In the genomic region with DNA sequence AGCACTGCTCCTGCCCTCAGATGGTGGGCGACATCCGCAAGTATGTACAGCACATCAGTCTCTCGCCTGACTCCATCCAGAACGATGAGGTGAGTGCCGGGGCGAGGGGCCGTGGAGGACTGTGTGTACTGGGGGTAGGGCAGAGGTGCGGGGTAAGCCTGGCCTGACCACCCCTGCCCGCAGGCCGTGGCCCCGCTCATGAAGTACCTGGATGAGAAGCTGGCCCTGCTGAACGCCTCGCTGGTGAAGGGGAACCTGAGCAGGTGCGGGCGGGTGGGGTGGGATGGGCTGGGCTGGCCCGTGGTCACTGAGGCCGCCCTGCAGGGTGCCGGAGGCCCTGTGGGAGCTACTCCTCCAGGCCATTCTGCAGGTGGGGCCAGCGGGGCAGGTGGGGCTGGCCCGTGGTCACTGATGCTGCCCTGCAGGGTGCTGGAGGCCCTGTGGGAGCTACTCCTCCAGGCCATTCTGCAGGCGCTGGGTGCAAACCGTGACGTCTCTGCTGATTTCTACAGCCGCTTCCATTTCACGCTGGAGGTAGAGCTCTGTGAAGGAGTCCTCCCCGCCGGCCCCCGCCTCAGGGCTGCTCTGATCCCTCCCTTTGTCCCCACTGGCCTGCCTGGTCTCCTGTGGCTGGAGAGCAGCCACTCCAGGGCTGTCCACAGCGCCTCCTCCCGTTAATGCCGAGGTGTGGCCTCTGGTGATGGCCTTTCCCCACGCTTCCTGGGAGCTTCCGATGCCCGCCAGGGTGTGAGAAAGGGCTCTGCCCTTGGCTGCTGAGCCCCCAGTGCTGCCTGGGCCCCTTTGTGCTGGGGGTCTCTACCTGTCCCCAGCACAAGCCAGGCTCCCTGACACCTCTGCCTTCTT, we compare ENCODE assay signal across 2 cellular contexts.
TF ChIP-seq lines count a peak whose summit lies in the region.

No MANE protein-coding gene starts in this region.

TF ChIP-seq in HEK293, 187 proteins besides CTCF, POLR2A, EP300 and RAD21 (continued from another document):
- TF ChIP-seq, protein P1, sequence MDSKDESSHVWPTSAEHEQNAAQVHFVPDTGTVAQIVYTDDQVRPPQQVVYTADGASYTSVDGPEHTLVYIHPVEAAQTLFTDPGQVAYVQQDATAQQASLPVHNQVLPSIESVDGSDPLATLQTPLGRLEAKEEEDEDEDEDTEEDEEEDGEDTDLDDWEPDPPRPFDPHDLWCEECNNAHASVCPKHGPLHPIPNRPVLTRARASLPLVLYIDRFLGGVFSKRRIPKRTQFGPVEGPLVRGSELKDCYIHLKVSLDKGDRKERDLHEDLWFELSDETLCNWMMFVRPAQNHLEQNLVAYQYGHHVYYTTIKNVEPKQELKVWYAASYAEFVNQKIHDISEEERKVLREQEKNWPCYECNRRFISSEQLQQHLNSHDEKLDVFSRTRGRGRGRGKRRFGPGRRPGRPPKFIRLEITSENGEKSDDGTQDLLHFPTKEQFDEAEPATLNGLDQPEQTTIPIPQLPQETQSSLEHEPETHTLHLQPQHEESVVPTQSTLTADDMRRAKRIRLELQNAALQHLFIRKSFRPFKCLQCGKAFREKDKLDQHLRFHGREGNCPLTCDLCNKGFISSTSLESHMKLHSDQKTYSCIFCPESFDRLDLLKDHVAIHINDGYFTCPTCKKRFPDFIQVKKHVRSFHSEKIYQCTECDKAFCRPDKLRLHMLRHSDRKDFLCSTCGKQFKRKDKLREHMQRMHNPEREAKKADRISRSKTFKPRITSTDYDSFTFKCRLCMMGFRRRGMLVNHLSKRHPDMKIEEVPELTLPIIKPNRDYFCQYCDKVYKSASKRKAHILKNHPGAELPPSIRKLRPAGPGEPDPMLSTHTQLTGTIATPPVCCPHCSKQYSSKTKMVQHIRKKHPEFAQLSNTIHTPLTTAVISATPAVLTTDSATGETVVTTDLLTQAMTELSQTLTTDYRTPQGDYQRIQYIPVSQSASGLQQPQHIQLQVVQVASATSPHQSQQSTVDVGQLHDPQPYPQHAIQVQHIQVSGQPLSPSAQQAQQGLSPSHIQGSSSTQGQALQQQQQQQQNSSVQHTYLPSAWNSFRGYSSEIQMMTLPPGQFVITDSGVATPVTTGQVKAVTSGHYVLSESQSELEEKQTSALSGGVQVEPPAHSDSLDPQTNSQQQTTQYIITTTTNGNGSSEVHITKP (tag by site-specific recombination; IDR thresholded peaks at IDR 0.05), result 0 out of 2 replicates have a peak, but pooled peaks have one; percentile 28
- TF ChIP-seq ZNF48 (tag by site-specific recombination; IDR thresholded peaks at IDR 0.05), result no peak
- no peak for TF ChIP-seq ZNF654 (tag by site-specific recombination; IDR thresholded peaks at IDR 0.05; ENCODE audit: low read depth)
- no peak for TF ChIP-seq ZNF341 (tag by site-specific recombination; IDR thresholded peaks at IDR 0.05; ENCODE audit: low read depth)

TF ChIP-seq in SK-N-SH treated with all-trans-retinoic acid at 6 μM for 48 hours, 23 proteins besides CTCF, POLR2A, EP300 and RAD21 (continued from another document):
- TF ChIP-seq, protein P2, sequence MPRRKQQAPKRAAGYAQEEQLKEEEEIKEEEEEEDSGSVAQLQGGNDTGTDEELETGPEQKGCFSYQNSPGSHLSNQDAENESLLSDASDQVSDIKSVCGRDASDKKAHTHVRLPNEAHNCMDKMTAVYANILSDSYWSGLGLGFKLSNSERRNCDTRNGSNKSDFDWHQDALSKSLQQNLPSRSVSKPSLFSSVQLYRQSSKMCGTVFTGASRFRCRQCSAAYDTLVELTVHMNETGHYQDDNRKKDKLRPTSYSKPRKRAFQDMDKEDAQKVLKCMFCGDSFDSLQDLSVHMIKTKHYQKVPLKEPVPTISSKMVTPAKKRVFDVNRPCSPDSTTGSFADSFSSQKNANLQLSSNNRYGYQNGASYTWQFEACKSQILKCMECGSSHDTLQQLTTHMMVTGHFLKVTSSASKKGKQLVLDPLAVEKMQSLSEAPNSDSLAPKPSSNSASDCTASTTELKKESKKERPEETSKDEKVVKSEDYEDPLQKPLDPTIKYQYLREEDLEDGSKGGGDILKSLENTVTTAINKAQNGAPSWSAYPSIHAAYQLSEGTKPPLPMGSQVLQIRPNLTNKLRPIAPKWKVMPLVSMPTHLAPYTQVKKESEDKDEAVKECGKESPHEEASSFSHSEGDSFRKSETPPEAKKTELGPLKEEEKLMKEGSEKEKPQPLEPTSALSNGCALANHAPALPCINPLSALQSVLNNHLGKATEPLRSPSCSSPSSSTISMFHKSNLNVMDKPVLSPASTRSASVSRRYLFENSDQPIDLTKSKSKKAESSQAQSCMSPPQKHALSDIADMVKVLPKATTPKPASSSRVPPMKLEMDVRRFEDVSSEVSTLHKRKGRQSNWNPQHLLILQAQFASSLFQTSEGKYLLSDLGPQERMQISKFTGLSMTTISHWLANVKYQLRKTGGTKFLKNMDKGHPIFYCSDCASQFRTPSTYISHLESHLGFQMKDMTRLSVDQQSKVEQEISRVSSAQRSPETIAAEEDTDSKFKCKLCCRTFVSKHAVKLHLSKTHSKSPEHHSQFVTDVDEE (CRISPR knock-in tag; IDR thresholded peaks at IDR 0.05), result no peak
- TF ChIP-seq ESRRG (CRISPR knock-in tag; IDR thresholded peaks at IDR 0.05) (no peak), TOX (CRISPR knock-in tag; IDR thresholded peaks at IDR 0.05; ENCODE audit: borderline replicate concordance) (no peak), ZFP30 (CRISPR knock-in tag; IDR thresholded peaks at IDR 0.05) (no peak), ZNF8 (CRISPR knock-in tag; IDR thresholded peaks at IDR 0.05) (no peak), SNAI2 (CRISPR knock-in tag; IDR thresholded peaks at IDR 0.05) (no peak), ZNF70 (CRISPR knock-in tag; IDR thresholded peaks at IDR 0.05) (no peak), ARNTL (CRISPR knock-in tag; IDR thresholded peaks at IDR 0.05; ENCODE audit: borderline replicate concordance, low read depth) (no peak), PPARA (CRISPR knock-in tag; IDR thresholded peaks at IDR 0.05; ENCODE audit: borderline replicate concordance) (no peak), TCF4 (CRISPR knock-in tag; IDR thresholded peaks at IDR 0.05; ENCODE audit: borderline replicate concordance) (no peak), RARB (CRISPR knock-in tag; IDR thresholded peaks at IDR 0.05) (no peak), ZC3H10 (CRISPR knock-in tag; IDR thresholded peaks at IDR 0.05) (no peak)
- TF ChIP-seq, protein P3, sequence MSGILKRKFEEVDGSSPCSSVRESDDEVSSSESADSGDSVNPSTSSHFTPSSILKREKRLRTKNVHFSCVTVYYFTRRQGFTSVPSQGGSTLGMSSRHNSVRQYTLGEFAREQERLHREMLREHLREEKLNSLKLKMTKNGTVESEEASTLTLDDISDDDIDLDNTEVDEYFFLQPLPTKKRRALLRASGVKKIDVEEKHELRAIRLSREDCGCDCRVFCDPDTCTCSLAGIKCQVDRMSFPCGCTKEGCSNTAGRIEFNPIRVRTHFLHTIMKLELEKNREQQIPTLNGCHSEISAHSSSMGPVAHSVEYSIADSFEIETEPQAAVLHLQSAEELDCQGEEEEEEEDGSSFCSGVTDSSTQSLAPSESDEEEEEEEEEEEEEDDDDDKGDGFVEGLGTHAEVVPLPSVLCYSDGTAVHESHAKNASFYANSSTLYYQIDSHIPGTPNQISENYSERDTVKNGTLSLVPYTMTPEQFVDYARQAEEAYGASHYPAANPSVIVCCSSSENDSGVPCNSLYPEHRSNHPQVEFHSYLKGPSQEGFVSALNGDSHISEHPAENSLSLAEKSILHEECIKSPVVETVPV (CRISPR knock-in tag; IDR thresholded peaks at IDR 0.05), result no peak
TF ChIP-seq in SK-N-SH treated with all-trans-retinoic acid at 6 μM for 48 hours: peak in this region for 0.
